7 cellular contexts compared by ENCODE assay signal in genomic region chr14:73015552-73015951, GRCh38. TPM values are rescaled to one million over a fixed set of nuclear protein-coding genes. Genes with fewer than 3 reads are reported as not detected.
DNase-seq lines count a peak whose midpoint lies in the region; ATAC-seq and TF ChIP-seq lines count a peak whose summit lies in the region.
"Not testable (repeated sequence)": the region's sequence is repeated elsewhere in the genome, so short reads cannot be mapped to it uniquely, and the experiment has no call there.

No MANE protein-coding gene starts in this region.

- not testable (repeated sequence) for H3K18ac ChIP-seq in trophoblast cell (ENCODE audit: low read length)

- H3K27ac ChIP-seq in 22Rv1 (peak overlapping the region; percentile 8; the same call in 1 of the 2 replicates), PC-9 (0 out of 2 replicates have a peak overlapping the region, but pooled peaks have one; percentile 11), tibial nerve (peak overlapping the region in 3 of 4 donors; percentile 17 to 82 (median 50))
- H3K27ac ChIP-seq in trophoblast cell (ENCODE audit: low read depth, low read length), result not testable (repeated sequence)

- BruUV-seq in PC-9 (replicated peaks; lab: Mats Ljungman, UMichigan), result not testable (repeated sequence)

- not testable (repeated sequence) for H2AFZ ChIP-seq in PC-9; trophoblast cell (ENCODE audit: insufficient read depth, low read length, poor library complexity)

- not testable (repeated sequence) for H3K4me2 ChIP-seq in PC-9; trophoblast cell (ENCODE audit: low read length)

- not testable (repeated sequence) for H3K9ac ChIP-seq in trophoblast cell (ENCODE audit: low read length)

- not testable (repeated sequence) for H2BK120ac ChIP-seq in trophoblast cell (ENCODE audit: insufficient read depth, low read length, poor library complexity)

- H4K8ac ChIP-seq in trophoblast cell (ENCODE audit: low read depth, low read length), result not testable (repeated sequence)

- H3K4me3 Mint-ChIP-seq in activated CD8-positive, alpha-beta T cell treated with anti-CD3 and anti-CD28 coated beads for 36 hours; chondrocyte (ENCODE audit: unreplicated experiment): not testable (repeated sequence)

- not testable (repeated sequence) for TF ChIP-seq EP300 in tibial nerve (IDR thresholded peaks at IDR 0.05)

- TF ChIP-seq CTCF in 22Rv1 (IDR thresholded peaks at IDR 0.05); PC-9 (conservative IDR thresholded peaks at IDR 0.05); activated CD8-positive, alpha-beta T cell treated with anti-CD3 and anti-CD28 coated beads for 36 hours (IDR thresholded peaks at IDR 0.05); chondrocyte (IDR thresholded peaks at IDR 0.05); tibial nerve (IDR thresholded peaks at IDR 0.05): not testable (repeated sequence)

- not testable (repeated sequence) for H3K9me2 ChIP-seq in PC-9 (ENCODE audit: insufficient read depth)

- not testable (repeated sequence) for H3K79me2 ChIP-seq in PC-9 (ENCODE audit: low read depth); trophoblast cell (ENCODE audit: control insufficient read depth, insufficient read depth, low read length, poor library complexity)

- CTCF ChIA-PET in PC-9 (lab: Charles Lee), result not testable (repeated sequence)
- CTCF ChIA-PET in activated CD8-positive, alpha-beta T cell treated with anti-CD3 and anti-CD28 coated beads for 36 hours (lab: Charles Lee), result interaction anchor here (1.0 kb wide), 1 partner anchor 8 kb away, joined by 3 read pairs; no protein-coding TSS in a partner anchor

- POLR2A ChIA-PET in PC-9 (lab: Charles Lee; ENCODE audit: unreplicated experiment); activated CD8-positive, alpha-beta T cell treated with anti-CD3 and anti-CD28 coated beads for 36 hours (lab: Charles Lee): not testable (repeated sequence)

- not testable (repeated sequence) for H3K4me3 ChIP-seq in PC-9; trophoblast cell (ENCODE audit: low read depth, low read length); tibial nerve

- not testable (repeated sequence) for H3K27me3 ChIP-seq in PC-9 (ENCODE audit: insufficient read depth, low read depth); trophoblast cell (ENCODE audit: insufficient read depth, low read length); tibial nerve

- H3K9me3 Mint-ChIP-seq in activated CD8-positive, alpha-beta T cell treated with anti-CD3 and anti-CD28 coated beads for 36 hours; chondrocyte (ENCODE audit: low read depth): not testable (repeated sequence)

- not testable (repeated sequence) for H4K20me1 ChIP-seq in PC-9 (ENCODE audit: insufficient read depth)

- not testable (repeated sequence) for H2BK5ac ChIP-seq in trophoblast cell (ENCODE audit: low read depth, low read length, poor library complexity)

- not testable (repeated sequence) for H3F3A ChIP-seq in PC-9 (ENCODE audit: insufficient read depth, low read depth)

- H4K91ac ChIP-seq in trophoblast cell (ENCODE audit: low read depth, low read length), result not testable (repeated sequence)

- not testable (repeated sequence) for H3K9me3 ChIP-seq in PC-9 (ENCODE audit: insufficient read depth, low read depth); trophoblast cell (ENCODE audit: insufficient read depth, low read depth, low read length); tibial nerve

- peaks cover 26% of the 10 kb centered on the region for H3K36me3 Mint-ChIP-seq in activated CD8-positive, alpha-beta T cell treated with anti-CD3 and anti-CD28 coated beads for 36 hours (ENCODE audit: low read depth)
- H3K36me3 Mint-ChIP-seq in chondrocyte (ENCODE audit: low read depth), result peaks cover 16% of the 10 kb centered on the region

- not testable (repeated sequence) for H4K12ac ChIP-seq in trophoblast cell (ENCODE audit: low read depth, low read length)

- ATAC-seq in activated CD8-positive, alpha-beta T cell treated with anti-CD3 and anti-CD28 coated beads for 36 hours, result not testable (repeated sequence)

- not testable (repeated sequence) for H3K23ac ChIP-seq in trophoblast cell (ENCODE audit: low read length)

- peaks cover 40% of the 10 kb centered on the region for H3K4me1 Mint-ChIP-seq in activated CD8-positive, alpha-beta T cell treated with anti-CD3 and anti-CD28 coated beads for 36 hours (ENCODE audit: low read depth)
- peaks cover 26% of the 10 kb centered on the region for H3K4me1 Mint-ChIP-seq in chondrocyte (ENCODE audit: low read depth)

- H2BK12ac ChIP-seq in trophoblast cell (ENCODE audit: low read length), result not testable (repeated sequence)

- not testable (repeated sequence) for H2AK5ac ChIP-seq in trophoblast cell (ENCODE audit: low read length)

- no CpG with 5 or more reads among the region's 14 CpGs for WGBS in trophoblast cell (ENCODE audit: extremely low coverage, insufficient coverage, insufficient read length)
- 90 to 94% methylated on average over 14 of the region's 14 CpGs for WGBS in tibial nerve, 2 donors

- not testable (repeated sequence) for H3K79me1 ChIP-seq in trophoblast cell (ENCODE audit: low read length)

- not testable (repeated sequence) for H3K4ac ChIP-seq in trophoblast cell (ENCODE audit: low read depth, low read length)

- H3K36me3 ChIP-seq in PC-9 (ENCODE audit: low read depth), result not testable (repeated sequence)
- H3K36me3 ChIP-seq in trophoblast cell (ENCODE audit: control insufficient read depth in 1 of 2, insufficient read depth in 2 of 2, low read length in 2 of 2), result peaks cover 8 to 11% of the 10 kb centered on the region in 2 experiments
- peaks cover 0 to 52% (median 0%) of the 10 kb centered on the region in 3 donors for H3K36me3 ChIP-seq in tibial nerve

- H3K4me1 ChIP-seq in PC-9 (replicated peaks; ENCODE audit: insufficient read depth); trophoblast cell (ENCODE audit: control insufficient read depth in 1 of 2, insufficient read depth in 2 of 2, low read length in 2 of 2): not testable (repeated sequence)
- H3K4me1 ChIP-seq in tibial nerve, result peaks cover 0 to 41% (median 11%) of the 10 kb centered on the region in 4 donors

- not testable (repeated sequence) for H3K14ac ChIP-seq in trophoblast cell (ENCODE audit: low read length)

- intact Hi-C loops in PC-9 (cut with micrococcal nuclease; ENCODE audit: unreplicated experiment); activated CD8-positive, alpha-beta T cell treated with anti-CD3 and anti-CD28 coated beads for 36 hours (cut with micrococcal nuclease): not testable (repeated sequence)

- not testable (repeated sequence) for DNase-seq in PC-9; activated CD8-positive, alpha-beta T cell treated with anti-CD3 and anti-CD28 coated beads for 36 hours; chondrocyte (ENCODE audit: low spot score); tibial nerve (ENCODE audit: low spot score in 2 of 2)
- DNase-seq in myocyte (ENCODE audit: low read depth) (peak; percentile 19), trophoblast cell (peak; percentile 41 to 62)

- not testable (repeated sequence) for TF ChIP-seq POLR2A in tibial nerve (IDR thresholded peaks at IDR 0.05)

- H3K27ac Mint-ChIP-seq in activated CD8-positive, alpha-beta T cell treated with anti-CD3 and anti-CD28 coated beads for 36 hours, result peak overlapping the region; percentile 15
- peak overlapping the region; percentile 50 for H3K27ac Mint-ChIP-seq in chondrocyte (ENCODE audit: unreplicated experiment)

- H3K27me3 Mint-ChIP-seq in activated CD8-positive, alpha-beta T cell treated with anti-CD3 and anti-CD28 coated beads for 36 hours; chondrocyte (ENCODE audit: low read depth): not testable (repeated sequence)

RNA-seq across cellular contexts. Expression of gene ZFYVE1, which starts 11.4 kb away (rescaled TPM):
- total RNA-seq in PC-9 (2021), result 8.8 and 9.0 TPM in 2 replicates
- 10 to 100 TPM in 1 of 2 experiments, 1 to 10 TPM in 1; 7.2 to 10.4 TPM for total RNA-seq in activated CD8-positive, alpha-beta T cell treated with anti-CD3 and anti-CD28 coated beads for 36 hours
- 26.4 to 27.6 TPM (median 26.9 TPM) in 3 replicates for total RNA-seq in chondrocyte
- total RNA-seq in myocyte, result 17.0 and 29.1 TPM in 2 replicates
- polyA plus RNA-seq in myocyte (2012), result 27.4 TPM
- polyA plus RNA-seq in trophoblast cell (2013), result 11.5 and 12.0 TPM in 2 replicates
- total RNA-seq in tibial nerve, result 10 to 100 TPM; 16.5 to 30.3 (median 23.0) TPM

RNA-seq across cellular contexts. Expression of gene RBM25, which starts 42.8 kb away (rescaled TPM):
- total RNA-seq in PC-9 (2021), result 59.2 and 68.9 TPM in 2 replicates
- total RNA-seq in activated CD8-positive, alpha-beta T cell treated with anti-CD3 and anti-CD28 coated beads for 36 hours, result 100 to 1,000 TPM; 101 to 104 TPM
- 51.0 to 73.7 TPM (median 53.2 TPM) in 3 replicates for total RNA-seq in chondrocyte
- total RNA-seq in myocyte, result 52.0 and 55.8 TPM in 2 replicates
- polyA plus RNA-seq in myocyte (2012), result 29.0 TPM
- 107 and 110 TPM in 2 replicates for polyA plus RNA-seq in trophoblast cell (2013)
- 100 to 1,000 TPM in 2 of 4 donors, 10 to 100 TPM in 2; 87.4 to 120 (median 101) TPM for total RNA-seq in tibial nerve
